19 cellular contexts compared by ENCODE assay signal in genomic region chr20:5474646-5475550, GRCh38.
"Had no signal": no experiment of that assay in that cellular context is flagged by ENCODE, and none has a peak within 500 bp of the region (broad histone marks: within the 10 kb centered on the region; RNA-seq: fewer than 3 reads in every experiment).

No MANE protein-coding gene starts in this region.

- H3K27ac ChIP-seq: breast epithelium, colonic mucosa, esophagus muscularis mucosa, gastrocnemius medialis, sigmoid colon, transverse colon, uterus had no signal

- DNase-seq: activated CD4-positive, alpha-beta memory T cell treated with anti-CD3 and anti-CD28 coated beads for 36 hours; activated CD4-positive, alpha-beta T cell treated with anti-CD3 and anti-CD28 coated beads for 48 hours; activated naive CD4-positive, alpha-beta T cell treated with Interleukin-2 at 50 U/mL for 16 hours; activated naive CD8-positive, alpha-beta T cell treated with anti-CD3 and anti-CD28 coated beads for 36 hours; activated T-cell treated with anti-CD3 and anti-CD28 coated beads, Interleukin-2, amount 50 U/mL, for 48 hours; colonic mucosa; gastrocnemius medialis; left ventricle myocardium superior; occipital lobe; sigmoid colon; stimulated activated CD4-positive, alpha-beta T cell treated with anti-CD3 and anti-CD28 coated beads, Interleukin-15, amount 100 ng/mL, for 24 hours; T1000; transverse colon; uterus had no signal

- H3K9me3 ChIP-seq: breast epithelium, colonic mucosa, esophagus muscularis mucosa, gastrocnemius medialis, sigmoid colon, transverse colon, uterus had no signal

- H3K4me3 ChIP-seq: breast epithelium, colonic mucosa, esophagus muscularis mucosa, gastrocnemius medialis, sigmoid colon, smooth muscle cell, transverse colon, uterus had no signal

- H3K27me3 ChIP-seq: colonic mucosa, gastrocnemius medialis, sigmoid colon, transverse colon, uterus had no signal

- H3K36me3 ChIP-seq: breast epithelium, colonic mucosa, esophagus muscularis mucosa, gastrocnemius medialis, sigmoid colon, transverse colon, uterus had no signal

- H3K4me2 ChIP-seq: smooth muscle cell had no signal

- H3K4me1 ChIP-seq: breast epithelium, colonic mucosa, esophagus muscularis mucosa, gastrocnemius medialis, sigmoid colon, uterus had no signal

- FAIRE-seq: astrocyte, islet of Langerhans had no signal
